ENCODE assay signal across 16 cellular contexts in genomic region chr10:130816116-130816901, GRCh38.
A peak's percentile ranks its signal among the peaks of the same experiment; 100 is the strongest.
DNase-seq lines count a peak whose midpoint lies in the region; TF ChIP-seq lines count a peak whose summit lies in the region.
"Had no signal": no experiment of that assay in that cellular context is flagged by ENCODE, and none has a peak within 500 bp of the region (broad histone marks: within the 10 kb centered on the region; RNA-seq: fewer than 3 reads in every experiment).

No MANE protein-coding gene starts in this region.

- H3K27me3 ChIP-seq in neuronal stem cell (ENCODE audit: control insufficient read depth in 3 of 3, insufficient read depth in 3 of 3, low read depth in 1 of 3, low read length in 3 of 3) (no peaks in the 10 kb centered on the region), uterus (no peaks in the 10 kb centered on the region)

- H3K4me1 ChIP-seq in neuronal stem cell (ENCODE audit: control insufficient read depth in 2 of 2, insufficient read depth in 1 of 2, low read depth in 1 of 2, low read length in 2 of 2), result peaks cover 0 to 2% of the 10 kb centered on the region in 2 donors
- no peaks in the 10 kb centered on the region for H3K4me1 ChIP-seq in uterus

- H2AFZ ChIP-seq in neuronal stem cell (ENCODE audit: low read length), result no peak overlapping the region
- H2AFZ ChIP-seq: GM23338 had no signal

- no peak overlapping the region for H3K4me3 Mint-ChIP-seq in glutamatergic neuron (ENCODE audit: unreplicated experiment)
- H3K4me3 Mint-ChIP-seq: CD14-positive monocyte; CD8-positive, alpha-beta T cell; GM23338 had no signal

- H3K36me3 Mint-ChIP-seq in glutamatergic neuron (ENCODE audit: unreplicated experiment), result no peaks in the 10 kb centered on the region
- H3K36me3 Mint-ChIP-seq: CD14-positive monocyte; CD8-positive, alpha-beta T cell had no signal

- peak overlapping the region; percentile 91 for H2BK12ac ChIP-seq in neuronal stem cell (ENCODE audit: low read length)

- H3K4me3 ChIP-seq in neuronal stem cell (ENCODE audit: low read length in 2 of 2), result no peak overlapping the region
- H3K4me3 ChIP-seq in uterus, result no peak overlapping the region
- H3K4me3 ChIP-seq: GM23338 had no signal

- WGBS in neuronal stem cell (ENCODE audit: extremely low coverage in 2 of 2, insufficient read length in 2 of 2, insufficient replicate concordance in 1 of 2), 2 donors, result no CpG with 5 or more reads among the region's 23 CpGs

- H3K9me3 ChIP-seq in neuronal stem cell (replicated peaks in 1 of 2; ENCODE audit: control insufficient read depth in 2 of 2, insufficient read depth in 1 of 2, low read depth in 1 of 2, low read length in 2 of 2) (no peaks in the 10 kb centered on the region), uterus (no peaks in the 10 kb centered on the region)

- H3K18ac ChIP-seq in neuronal stem cell (ENCODE audit: low read length), result peak overlapping the region; percentile 86

- no peak overlapping the region for H3K4me2 ChIP-seq in neuronal stem cell (ENCODE audit: insufficient read depth, low read length, poor library complexity, severe bottlenecking)
- H3K4me2 ChIP-seq: GM23338 had no signal

- no peak overlapping the region for H3K9ac ChIP-seq in neuronal stem cell (ENCODE audit: low read depth, low read length, poor library complexity)

- TF ChIP-seq POLR2A in uterus (IDR thresholded peaks at IDR 0.05), result no peak

- H3K27ac Mint-ChIP-seq in glutamatergic neuron (ENCODE audit: unreplicated experiment), result peak overlapping the region; percentile 8
- H3K27ac Mint-ChIP-seq: CD8-positive, alpha-beta T cell; GM23338 had no signal

- H3K36me3 ChIP-seq in neuronal stem cell (replicated peaks in 1 of 2; ENCODE audit: control insufficient read depth in 2 of 2, insufficient read depth in 2 of 2, low read length in 2 of 2) (no peaks in the 10 kb centered on the region), uterus (no peaks in the 10 kb centered on the region)

- H4K8ac ChIP-seq in neuronal stem cell (ENCODE audit: low read depth, low read length), result peak overlapping the region; percentile 94

- intact Hi-C loops in uterus (cut with DNase I; ENCODE audit: low total_unique reads), result no loop called here

- peaks cover 5% of the 10 kb centered on the region for H3K9me3 Mint-ChIP-seq in glutamatergic neuron (ENCODE audit: unreplicated experiment)
- H3K9me3 Mint-ChIP-seq: CD8-positive, alpha-beta T cell had no signal

- H3K27me3 Mint-ChIP-seq in glutamatergic neuron (ENCODE audit: unreplicated experiment), result peaks cover 7% of the 10 kb centered on the region

- H3K4me1 Mint-ChIP-seq in glutamatergic neuron (ENCODE audit: low read depth, unreplicated experiment), result peaks cover 7% of the 10 kb centered on the region
- H3K4me1 Mint-ChIP-seq: CD14-positive monocyte had no signal

- H4K91ac ChIP-seq in neuronal stem cell (ENCODE audit: low read depth, low read length, poor library complexity), result no peak overlapping the region

- H2AK5ac ChIP-seq in neuronal stem cell (ENCODE audit: low read depth, low read length), result no peak overlapping the region

- peak; percentile 33 for DNase-seq in activated CD8-positive, alpha-beta memory T cell treated with anti-CD3 and anti-CD28 coated beads for 24 hours
- no peak for DNase-seq in activated CD8-positive, alpha-beta memory T cell treated with anti-CD3 and anti-CD28 coated beads, Interleukin-2, amount 50 U/mL, for 48 hours
- no peak for DNase-seq in glutamatergic neuron
- DNase-seq in neuronal stem cell (ENCODE audit: low spot score), result no peak
- DNase-seq in activated CD4-positive, CD25-positive, alpha-beta regulatory T cell treated with anti-CD3 and anti-CD28 coated beads, Interleukin-2, amount 50 U/mL, for 72 hours, result no peak
- no peak for DNase-seq in T1000 (lab: John Stamatoyannopoulos, UW)
- DNase-seq in uterus, result no peak
- DNase-seq: CD8-positive, alpha-beta T cell; COR-L47; DMS153; DMS79 treated with DMSO at 0.1 percent for 48 hours; EL; H7 had no signal

- no peak overlapping the region for H2BK15ac ChIP-seq in neuronal stem cell (ENCODE audit: low read length)

- peak overlapping the region; percentile 32 for H3K4ac ChIP-seq in neuronal stem cell (ENCODE audit: low read length)

- no peak overlapping the region for H3K14ac ChIP-seq in neuronal stem cell (ENCODE audit: low read length)

- H3K27ac ChIP-seq in neuronal stem cell (replicated peaks; ENCODE audit: low read length), result no peak overlapping the region
- no peak overlapping the region for H3K27ac ChIP-seq in uterus
- H3K27ac ChIP-seq: 22Rv1 had no signal

- H3K23ac ChIP-seq in neuronal stem cell (ENCODE audit: low read depth, low read length, poor library complexity), result no peak overlapping the region

- TF ChIP-seq CTCF in glutamatergic neuron (IDR thresholded peaks at IDR 0.05; ENCODE audit: partially characterized antibody, unreplicated experiment) (no peak), uterus (IDR thresholded peaks at IDR 0.05) (no peak)

- H2BK120ac ChIP-seq in neuronal stem cell (ENCODE audit: low read depth, low read length), result no peak overlapping the region

- H2BK5ac ChIP-seq in neuronal stem cell (ENCODE audit: low read length), result no peak overlapping the region

- H3K79me1 ChIP-seq in neuronal stem cell (ENCODE audit: low read depth, low read length), result no peaks in the 10 kb centered on the region
